In genomic region chr2:42974303-42974696, GRCh38 we compare ENCODE assay signal across 13 cellular contexts.
DNase-seq lines count a peak whose midpoint lies in the region; ATAC-seq and TF ChIP-seq lines count a peak whose summit lies in the region.
"Had no signal": no experiment of that assay in that cellular context is flagged by ENCODE, and none has a peak within 500 bp of the region (broad histone marks: within the 10 kb centered on the region; RNA-seq: fewer than 3 reads in every experiment).

No MANE protein-coding gene starts in this region.

- no peaks in the 10 kb centered on the region for H3K9me3 ChIP-seq in CD4-positive, CD25-positive, alpha-beta regulatory T cell (ENCODE audit: control insufficient read depth in 2 of 2, low read length in 2 of 2)
- no peaks in the 10 kb centered on the region for H3K9me3 ChIP-seq in PC-3 (ENCODE audit: low read length)
- no peaks in the 10 kb centered on the region for H3K9me3 ChIP-seq in A673 (ENCODE audit: low read depth, low read length, poor library complexity, severe bottlenecking)

- H3K4me2 ChIP-seq in PC-3 (ENCODE audit: low read length), result no peak overlapping the region

- H3K4me1 ChIP-seq in CD4-positive, CD25-positive, alpha-beta regulatory T cell (ENCODE audit: control insufficient read depth, insufficient read depth, low read length, poor library complexity, severe bottlenecking), result no peaks in the 10 kb centered on the region
- peaks cover 23% of the 10 kb centered on the region for H3K4me1 ChIP-seq in PC-3 (ENCODE audit: insufficient read depth, low read length)
- no peaks in the 10 kb centered on the region for H3K4me1 ChIP-seq in A673 (ENCODE audit: insufficient read depth, low read length, poor library complexity, severe bottlenecking)

- ATAC-seq in CD4-positive, CD25-positive, alpha-beta regulatory T cell (ENCODE audit: low read depth in 2 of 2), result no peak
- ATAC-seq in PC-3, result no peak
- ATAC-seq: activated naive CD8-positive, alpha-beta T cell treated with anti-CD3 and anti-CD28 coated beads, Interleukin-2, amount 50 U/mL, for 24 hours had no signal

- H3K9me2 ChIP-seq in PC-3 (replicated peaks; ENCODE audit: low read length), result no peaks in the 10 kb centered on the region

- CTCF ChIA-PET in PC-3 (lab: Charles Lee), result interaction anchor here (1.9 kb wide), 1 partner anchor 253 kb away, joined by 11 read pairs; no protein-coding TSS in a partner anchor
- CTCF ChIA-PET in A673 (lab: Charles Lee), result interaction anchor here (2.9 kb wide), 1 partner anchor 254 kb away, joined by 14 read pairs; the partner anchor contains the start of gene ZFP36L2

- no peak overlapping the region for H3K27ac ChIP-seq in CD4-positive, CD25-positive, alpha-beta regulatory T cell (ENCODE audit: insufficient read depth, low read length, poor library complexity, severe bottlenecking)
- no peak overlapping the region for H3K27ac ChIP-seq in PC-3 (ENCODE audit: low read length)
- no peak overlapping the region for H3K27ac ChIP-seq in A673 (ENCODE audit: low read depth, low read length, poor library complexity, severe bottlenecking)
- H3K27ac ChIP-seq: SK-N-MC had no signal

- POLR2A ChIA-PET in PC-3 (lab: Charles Lee; ENCODE audit: unreplicated experiment) (no interaction called here), A673 (lab: Charles Lee; ENCODE audit: low non-redundant PET) (no interaction called here)

- no peaks in the 10 kb centered on the region for H3K9me3 Mint-ChIP-seq in CD4-positive, CD25-positive, alpha-beta regulatory T cell
- peaks cover 3% of the 10 kb centered on the region for H3K9me3 Mint-ChIP-seq in progenitor cell of endocrine pancreas (ENCODE audit: low read depth)
- H3K9me3 Mint-ChIP-seq: activated naive CD8-positive, alpha-beta T cell treated with anti-CD3 and anti-CD28 coated beads, Interleukin-2, amount 50 U/mL, for 24 hours had no signal

- BruUV-seq in PC-3 (replicated peaks; lab: Mats Ljungman, UMichigan) (no TSS peak), A673 (replicated peaks; lab: Mats Ljungman, UMichigan) (no TSS peak)

- no peaks in the 10 kb centered on the region for H3K36me3 Mint-ChIP-seq in CD4-positive, CD25-positive, alpha-beta regulatory T cell
- H3K36me3 Mint-ChIP-seq in progenitor cell of endocrine pancreas (ENCODE audit: insufficient read depth), result peaks cover 4% of the 10 kb centered on the region

- no peaks in the 10 kb centered on the region for H3F3A ChIP-seq in PC-3 (ENCODE audit: low read length, unreplicated experiment)

- intact Hi-C loops in PC-3 (cut with micrococcal nuclease) (no loop called here), A673 (cut with micrococcal nuclease; ENCODE audit: unreplicated experiment) (loop anchor here (2.0 to 10.0 kb wide), 2 partner anchors 151 to 511 kb away; no protein-coding TSS in a partner anchor)

- H3K36me3 ChIP-seq in CD4-positive, CD25-positive, alpha-beta regulatory T cell (ENCODE audit: control insufficient read depth, insufficient read depth, low read length), result no peaks in the 10 kb centered on the region
- H3K36me3 ChIP-seq in PC-3 (ENCODE audit: low read depth, low read length) (no peaks in the 10 kb centered on the region), A673 (ENCODE audit: insufficient read depth, low read length, poor library complexity, severe bottlenecking) (no peaks in the 10 kb centered on the region)

- no peak overlapping the region for H3K4me3 ChIP-seq in CD4-positive, CD25-positive, alpha-beta regulatory T cell (ENCODE audit: low read depth, low read length)
- H3K4me3 ChIP-seq in PC-3 (ENCODE audit: low read length), result no peak overlapping the region
- no peak overlapping the region for H3K4me3 ChIP-seq in A673 (ENCODE audit: low read depth, low read length, poor library complexity, severe bottlenecking)
- H3K4me3 ChIP-seq: SK-N-MC had no signal

- peak overlapping the region in 2 of 3 donors; percentile 37 to 69 for H3K27ac Mint-ChIP-seq in CD4-positive, CD25-positive, alpha-beta regulatory T cell
- H3K27ac Mint-ChIP-seq in progenitor cell of endocrine pancreas, result peak overlapping the region; percentile 81
- H3K27ac Mint-ChIP-seq: activated naive CD8-positive, alpha-beta T cell treated with anti-CD3 and anti-CD28 coated beads, Interleukin-2, amount 50 U/mL, for 24 hours had no signal

- peaks cover 0 to 13% (median 7%) of the 10 kb centered on the region in 4 donors for H3K4me1 Mint-ChIP-seq in CD4-positive, CD25-positive, alpha-beta regulatory T cell
- peaks cover 47% of the 10 kb centered on the region for H3K4me1 Mint-ChIP-seq in progenitor cell of endocrine pancreas (ENCODE audit: low read depth)

- H4K20me1 ChIP-seq in PC-3 (ENCODE audit: low read length), result no peaks in the 10 kb centered on the region

- no peak overlapping the region for H2AFZ ChIP-seq in PC-3 (ENCODE audit: low read length)

- no peaks in the 10 kb centered on the region for H3K27me3 Mint-ChIP-seq in CD4-positive, CD25-positive, alpha-beta regulatory T cell
- no peaks in the 10 kb centered on the region for H3K27me3 Mint-ChIP-seq in progenitor cell of endocrine pancreas

- TF ChIP-seq CTCF in progenitor cell of endocrine pancreas (IDR thresholded peaks at IDR 0.05; ENCODE audit: unreplicated experiment) (no peak), PC-3 (conservative IDR thresholded peaks at IDR 0.05; ENCODE audit: low read depth, low read length) (no peak), A673 (conservative IDR thresholded peaks at IDR 0.05; ENCODE audit: low read depth, low read length) (no peak)

- H3K79me2 ChIP-seq in PC-3 (ENCODE audit: low read length), result no peaks in the 10 kb centered on the region

- no peak overlapping the region for H3K9ac ChIP-seq in PC-3 (ENCODE audit: low read length)

- no peaks in the 10 kb centered on the region for H3K27me3 ChIP-seq in CD4-positive, CD25-positive, alpha-beta regulatory T cell (ENCODE audit: control insufficient read depth, insufficient read depth, low read length)
- H3K27me3 ChIP-seq in PC-3 (ENCODE audit: low read length), result no peaks in the 10 kb centered on the region
- no peaks in the 10 kb centered on the region for H3K27me3 ChIP-seq in A673 (replicated peaks; ENCODE audit: insufficient read depth, low read depth, low read length, poor library complexity)

- DNase-seq in CD4-positive, CD25-positive, alpha-beta regulatory T cell, result no peak
- DNase-seq in amniotic epithelial cell (ENCODE audit: low read depth), result peak; percentile 69
- peak; percentile 30 for DNase-seq in iris pigment epithelial cell (ENCODE audit: low read depth)
- DNase-seq in progenitor cell of endocrine pancreas (ENCODE audit: low spot score, unreplicated experiment), result no peak
- DNase-seq in PC-3, result no peak
- no peak for DNase-seq in SIG-M5 treated with dmso at 0.1 percent for 504 hours (lab: John Stamatoyannopoulos, UW; ENCODE audit: unreplicated experiment)
- DNase-seq in A673 (ENCODE audit: low spot score), result no peak
- no peak for DNase-seq in dedifferentiated amniotic fluid mesenchymal stem cell (ENCODE audit: extremely low spot score)
- DNase-seq: dermis blood vessel endothelial cell; NCI-H2081 treated with DMSO at 0.1 percent for 48 hours; NK-92 treated with Interleukin-12 subunit alpha and Interleukin-12 subunit beta, amount 100 ng/mL, for 24 hours had no signal

- no peak overlapping the region for H3K4me3 Mint-ChIP-seq in CD4-positive, CD25-positive, alpha-beta regulatory T cell
- no peak overlapping the region for H3K4me3 Mint-ChIP-seq in progenitor cell of endocrine pancreas (ENCODE audit: low read depth)
- H3K4me3 Mint-ChIP-seq: activated naive CD8-positive, alpha-beta T cell treated with anti-CD3 and anti-CD28 coated beads, Interleukin-2, amount 50 U/mL, for 24 hours had no signal

Comparison
In these comparisons a context has a peak if more than half of its experiments do, and no peak if none do; other contexts are left out.
1. DNase-seq: peak in amniotic epithelial cell (single experiment) and iris pigment epithelial cell (single experiment); none in CD4-positive, CD25-positive, alpha-beta regulatory T cell (0 of 3), progenitor cell of endocrine pancreas (single experiment), PC-3 (single experiment), SIG-M5 treated with dmso at 0.1 percent for 504 hours (single experiment), A673 (single experiment) and dedifferentiated amniotic fluid mesenchymal stem cell (single experiment).